Comparison of ENCODE assay signal across 1 cellular context in genomic region chr19:35905178-35905727, GRCh38.
A peak's percentile ranks its signal among the peaks of the same experiment; 100 is the strongest.
TF ChIP-seq lines count a peak whose summit lies in the region.

No MANE protein-coding gene starts in this region.

TF ChIP-seq in HEK293, 187 proteins besides CTCF, POLR2A, EP300 and RAD21 (continued from another document):
- TF ChIP-seq ZSCAN18 (tag by site-specific recombination; IDR thresholded peaks at IDR 0.05) (no peak), KLF16 (tag by site-specific recombination; IDR thresholded peaks at IDR 0.05) (no peak), ZNF391 (tag by site-specific recombination; IDR thresholded peaks at IDR 0.05; ENCODE audit: borderline replicate concordance, low read depth) (0 out of 2 replicates have a peak, but pooled peaks have one; percentile 45), SCRT2 (tag by site-specific recombination; IDR thresholded peaks at IDR 0.05) (no peak), ZNF223 (tag by site-specific recombination; IDR thresholded peaks at IDR 0.05) (no peak), ZNF302 (tag by site-specific recombination; IDR thresholded peaks at IDR 0.05; ENCODE audit: low read depth) (no peak), ZNF174 (tag by site-specific recombination; IDR thresholded peaks at IDR 0.05) (no peak), ZNF837 (tag by site-specific recombination; IDR thresholded peaks at IDR 0.05) (no peak), ZNF670 (tag by site-specific recombination; IDR thresholded peaks at IDR 0.05; ENCODE audit: low read depth) (no peak), ZNF639 (tag by site-specific recombination; IDR thresholded peaks at IDR 0.05) (0 out of 2 replicates have a peak, but pooled peaks have one; percentile 27), ZNF701 (tag by site-specific recombination; IDR thresholded peaks at IDR 0.05) (no peak), ZNF23 (tag by site-specific recombination; IDR thresholded peaks at IDR 0.05; ENCODE audit: borderline replicate concordance) (no peak), ZNF341 (tag by site-specific recombination; IDR thresholded peaks at IDR 0.05; ENCODE audit: low read depth) (no peak), KLF1 (tag by site-specific recombination; IDR thresholded peaks at IDR 0.05) (no peak), ZNF596 (tag by site-specific recombination; IDR thresholded peaks at IDR 0.05) (no peak), ZNF513 (tag by site-specific recombination; IDR thresholded peaks at IDR 0.05) (no peak), MYNN (tag by site-specific recombination; IDR thresholded peaks at IDR 0.05; ENCODE audit: borderline replicate concordance) (no peak), ZNF324 (tag by site-specific recombination; IDR thresholded peaks at IDR 0.05) (no peak), SP3 (tag by site-specific recombination; IDR thresholded peaks at IDR 0.05) (no peak), ZNF214 (tag by site-specific recombination; IDR thresholded peaks at IDR 0.05; ENCODE audit: borderline replicate concordance) (no peak), ZNF292 (tag by site-specific recombination; IDR thresholded peaks at IDR 0.05; ENCODE audit: borderline replicate concordance, low read depth) (no peak), ZNF843 (tag by site-specific recombination; IDR thresholded peaks at IDR 0.05) (no peak), ZBTB8A (tag by site-specific recombination; IDR thresholded peaks at IDR 0.05) (no peak), ZNF266 (tag by site-specific recombination; IDR thresholded peaks at IDR 0.05; ENCODE audit: low read depth) (no peak), ZFP37 (tag by site-specific recombination; IDR thresholded peaks at IDR 0.05) (no peak), PATZ1 (tag by site-specific recombination; IDR thresholded peaks at IDR 0.05) (peak; percentile 65), KLF17 (tag by site-specific recombination; IDR thresholded peaks at IDR 0.05) (no peak), ZNF221 (tag by site-specific recombination; IDR thresholded peaks at IDR 0.05; ENCODE audit: borderline replicate concordance) (no peak), PBX3 (CRISPR knock-in tag; IDR thresholded peaks at IDR 0.05) (no peak), GLI4 (tag by site-specific recombination; IDR thresholded peaks at IDR 0.05) (no peak)
